ENCODE assay signal across 1 cellular context in the genomic region with DNA sequence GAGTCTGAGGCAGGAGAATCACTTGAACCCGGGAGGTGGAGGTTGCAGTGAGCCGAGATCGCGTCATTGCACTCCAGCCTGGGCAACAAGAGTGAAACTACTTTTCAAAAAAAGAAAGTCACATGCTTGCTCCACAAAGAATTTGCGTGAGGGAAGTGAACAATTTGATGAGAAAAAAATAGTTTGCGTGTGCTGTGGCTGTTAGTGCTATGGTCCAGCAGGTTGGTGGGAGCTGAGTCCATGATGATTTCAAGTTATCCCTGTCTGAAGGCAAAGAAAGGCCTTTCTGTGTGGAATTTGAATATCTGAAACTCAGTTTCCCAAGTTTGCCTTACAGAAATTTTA.
TF ChIP-seq lines count a peak whose summit lies in the region.

No MANE protein-coding gene starts in this region.

TF ChIP-seq in IMR-90, 13 proteins besides CTCF, POLR2A, EP300 and RAD21:
- TF ChIP-seq CEBPB (IDR thresholded peaks at IDR 0.05; ENCODE audit: low read depth, low read length), result no peak
- no peak for TF ChIP-seq FOS (IDR thresholded peaks at IDR 0.05; ENCODE audit: low read depth, low read length)
- no peak for TF ChIP-seq RCOR1 (IDR thresholded peaks at IDR 0.05; ENCODE audit: insufficient replicate concordance, low read length)
- TF ChIP-seq, protein P1, sequence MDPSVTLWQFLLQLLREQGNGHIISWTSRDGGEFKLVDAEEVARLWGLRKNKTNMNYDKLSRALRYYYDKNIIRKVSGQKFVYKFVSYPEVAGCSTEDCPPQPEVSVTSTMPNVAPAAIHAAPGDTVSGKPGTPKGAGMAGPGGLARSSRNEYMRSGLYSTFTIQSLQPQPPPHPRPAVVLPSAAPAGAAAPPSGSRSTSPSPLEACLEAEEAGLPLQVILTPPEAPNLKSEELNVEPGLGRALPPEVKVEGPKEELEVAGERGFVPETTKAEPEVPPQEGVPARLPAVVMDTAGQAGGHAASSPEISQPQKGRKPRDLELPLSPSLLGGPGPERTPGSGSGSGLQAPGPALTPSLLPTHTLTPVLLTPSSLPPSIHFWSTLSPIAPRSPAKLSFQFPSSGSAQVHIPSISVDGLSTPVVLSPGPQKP (IDR thresholded peaks at IDR 0.05; ENCODE audit: borderline replicate concordance, low read depth, low read length), result no peak
- no peak for TF ChIP-seq CHD1 (IDR thresholded peaks at IDR 0.05; ENCODE audit: low read depth, low read length)
- TF ChIP-seq NFE2L2 (IDR thresholded peaks at IDR 0.05; ENCODE audit: low read depth, low read length), result no peak
- no peak for TF ChIP-seq MXI1 (IDR thresholded peaks at IDR 0.05; ENCODE audit: borderline replicate concordance, low read depth, low read length)
- TF ChIP-seq BHLHE40 (IDR thresholded peaks at IDR 0.05; ENCODE audit: low read depth, low read length), result no peak
- no peak for TF ChIP-seq RFX5 (IDR thresholded peaks at IDR 0.05; ENCODE audit: low read depth, low read length)
- TF ChIP-seq MAZ (IDR thresholded peaks at IDR 0.05; ENCODE audit: borderline replicate concordance, low read depth, low read length), result no peak
- no peak for TF ChIP-seq MAFK (IDR thresholded peaks at IDR 0.05; ENCODE audit: low read depth, low read length)
- no peak for TF ChIP-seq SMC3 (IDR thresholded peaks at IDR 0.05; ENCODE audit: low read depth, low read length)
- TF ChIP-seq, protein P2, sequence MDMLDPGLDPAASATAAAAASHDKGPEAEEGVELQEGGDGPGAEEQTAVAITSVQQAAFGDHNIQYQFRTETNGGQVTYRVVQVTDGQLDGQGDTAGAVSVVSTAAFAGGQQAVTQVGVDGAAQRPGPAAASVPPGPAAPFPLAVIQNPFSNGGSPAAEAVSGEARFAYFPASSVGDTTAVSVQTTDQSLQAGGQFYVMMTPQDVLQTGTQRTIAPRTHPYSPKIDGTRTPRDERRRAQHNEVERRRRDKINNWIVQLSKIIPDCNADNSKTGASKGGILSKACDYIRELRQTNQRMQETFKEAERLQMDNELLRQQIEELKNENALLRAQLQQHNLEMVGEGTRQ (IDR thresholded peaks at IDR 0.05; ENCODE audit: low read depth, low read length), result no peak
